8 cellular contexts compared by ENCODE assay signal in genomic region chr2:227411320-227411989, GRCh38. TPM values are rescaled to one million over a fixed set of nuclear protein-coding genes. Genes with fewer than 3 reads are reported as not detected.
DNase-seq lines count a peak whose midpoint lies in the region; ATAC-seq and TF ChIP-seq lines count a peak whose summit lies in the region.

No MANE protein-coding gene starts in this region.

- H3K27ac ChIP-seq in RWPE1 = peak overlapping the region; percentile 70
- no peak overlapping the region for H3K27ac ChIP-seq in testis
- no peak overlapping the region for H3K27ac ChIP-seq in tibial nerve
- H3K27ac ChIP-seq in body of pancreas = no peak overlapping the region

- 94 to 97% methylated on average over 9 of the region's 9 CpGs for WGBS in testis, 2 donors
- WGBS in tibial nerve, 2 donors = 95 to 96% methylated on average over 9 of the region's 9 CpGs
- 86 to 90% methylated on average over 9 of the region's 9 CpGs for WGBS in body of pancreas, 2 donors

- H3K36me3 ChIP-seq in testis (ENCODE audit: low read depth, missing control alignments) (no peaks in the 10 kb centered on the region), tibial nerve (no peaks in the 10 kb centered on the region), H7 (replicated peaks; ENCODE audit: control insufficient read depth, insufficient read depth, low read length) (no peaks in the 10 kb centered on the region), body of pancreas (replicated peaks in 1 of 2; ENCODE audit: insufficient read depth in 1 of 2, low read depth in 2 of 2) (no peaks in the 10 kb centered on the region)

- H3K27me3 Mint-ChIP-seq in effector memory CD8-positive, alpha-beta T cell = peaks cover 0 to 9% of the 10 kb centered on the region in 2 donors

- no peak overlapping the region for H3K4me3 Mint-ChIP-seq in effector memory CD8-positive, alpha-beta T cell

- no peak overlapping the region for H3K27ac Mint-ChIP-seq in effector memory CD8-positive, alpha-beta T cell

- TF ChIP-seq POLR2A in testis (IDR thresholded peaks at IDR 0.05) = no peak
- no peak for TF ChIP-seq POLR2A in tibial nerve (IDR thresholded peaks at IDR 0.05)
- no peak for TF ChIP-seq POLR2A in body of pancreas (IDR thresholded peaks at IDR 0.05)

- CTCF ChIA-PET in RWPE1 (lab: Yijun Ruan, JAX) = interaction anchor here (0.6 to 1.4 kb wide), 2 partner anchors 10 to 69 kb away, joined by 3 to 4 read pairs; no protein-coding TSS in a partner anchor

- peaks cover 3% of the 10 kb centered on the region for H3K36me3 Mint-ChIP-seq in effector memory CD8-positive, alpha-beta T cell (ENCODE audit: insufficient read depth)

- H3K4me1 ChIP-seq in testis (peaks cover 6% of the 10 kb centered on the region), tibial nerve (peaks cover 0 to 29% (median 16%) of the 10 kb centered on the region in 4 donors), body of pancreas (peaks cover 7% of the 10 kb centered on the region)

- H3K27me3 ChIP-seq in testis (no peaks in the 10 kb centered on the region), tibial nerve (no peaks in the 10 kb centered on the region), H7 (ENCODE audit: control insufficient read depth, insufficient read depth, low read length) (no peaks in the 10 kb centered on the region), body of pancreas (no peaks in the 10 kb centered on the region)

- POLR2A ChIA-PET in RWPE1 (lab: Yijun Ruan, JAX; ENCODE audit: low non-redundant PET) = no interaction called here

- TF ChIP-seq CTCF in RWPE1 (conservative IDR thresholded peaks at IDR 0.05; ENCODE audit: low read depth) = no peak
- TF ChIP-seq CTCF in testis (IDR thresholded peaks at IDR 0.05) = no peak
- no peak for TF ChIP-seq CTCF in tibial nerve (IDR thresholded peaks at IDR 0.05)
- TF ChIP-seq CTCF in body of pancreas (IDR thresholded peaks at IDR 0.05) = no peak

- peaks cover 0 to 2% of the 10 kb centered on the region in 2 donors for H3K4me1 Mint-ChIP-seq in effector memory CD8-positive, alpha-beta T cell (ENCODE audit: low read depth in 2 of 2)

- DNase-seq in RWPE1 (ENCODE audit: low spot score) (peak; percentile 63), testis (no peak), tibial nerve (ENCODE audit: low spot score in 2 of 2) (no peak), H7 (no peak), body of pancreas (no peak)
- no peak for DNase-seq in effector memory CD8-positive, alpha-beta T cell

- no peak overlapping the region for H3K4me3 ChIP-seq in testis
- H3K4me3 ChIP-seq in tibial nerve = no peak overlapping the region
- H3K4me3 ChIP-seq in H7 (ENCODE audit: insufficient read depth, low read depth, low read length) = no peak overlapping the region
- H3K4me3 ChIP-seq in body of pancreas = no peak overlapping the region

- ATAC-seq in GM18502 (IDR thresholded peaks at IDR 0.05; ENCODE audit: poor library complexity, unreplicated experiment) (peak; percentile 79), HG02642 (IDR thresholded peaks at IDR 0.05; ENCODE audit: poor library complexity, unreplicated experiment) (peak; percentile 81), body of pancreas (no peak)
- ATAC-seq in effector memory CD8-positive, alpha-beta T cell (replicated peaks) = peak; percentile 45

- H3K9me3 ChIP-seq in testis (no peaks in the 10 kb centered on the region), tibial nerve (no peaks in the 10 kb centered on the region), body of pancreas (no peaks in the 10 kb centered on the region)

- intact Hi-C loops in testis (cut with DNase I; ENCODE audit: low total_unique reads) (no loop called here), body of pancreas (cut with DNase I) (loop anchor here (10.0 kb wide), 1 partner anchor 53 kb away; no protein-coding TSS in a partner anchor)

- TF ChIP-seq EP300 in tibial nerve (IDR thresholded peaks at IDR 0.05) = no peak

- H3K9me3 Mint-ChIP-seq in effector memory CD8-positive, alpha-beta T cell = no peaks in the 10 kb centered on the region

RNA-seq across cellular contexts. Expression of gene SCYGR1, which starts 23.7 kb away (rescaled TPM):
- total RNA-seq in testis (not detected), tibial nerve (not detected), body of pancreas (not detected)
- not detected for polyA plus RNA-seq in testis (ENCODE audit: insufficient read depth, low read depth, low replicate concordance)
- total RNA-seq in H7 (2014; rRNA removed; shearing (Covaris generic)) = not detected in 2 replicates

RNA-seq across cellular contexts. Expression of gene TM4SF20, which starts 32.3 kb away (rescaled TPM):
- total RNA-seq in testis = 1 to 10 TPM in 1 of 2 donors, under 1 TPM in 1; 0.79 to 2.2 TPM
- 5.5 TPM for polyA plus RNA-seq in testis (ENCODE audit: insufficient read depth, low read depth, low replicate concordance)
- total RNA-seq in tibial nerve = not detected
- total RNA-seq in H7 (2014; rRNA removed; shearing (Covaris generic)) = not detected in 2 replicates
- not detected for total RNA-seq in body of pancreas
